ENCODE assay signal across 27 cellular contexts in genomic region chr10:4978870-4979269, GRCh38.
"Had no signal": no experiment of that assay in that cellular context is flagged by ENCODE, and none has a peak within 500 bp of the region (broad histone marks: within the 10 kb centered on the region; RNA-seq: fewer than 3 reads in every experiment).

No MANE protein-coding gene starts in this region.

- FAIRE-seq: urothelium cell line had no signal

- ATAC-seq: stimulated activated effector memory CD8-positive, alpha-beta T cell treated with anti-CD3 and anti-CD28 coated beads, Interleukin-12 subunit alpha, Interleukin-12 subunit beta, amount 100 ng/mL, for 72 hours; stimulated activated memory B cell treated with anti-CD40 and anti-IgM and Interleukin-4, amounts not matched to agents 10 μg/mL and 1 μg/mL and 100 μg/mL, for 72 hours; stimulated activated naive B cell treated with anti-CD40 and anti-IgM and Interleukin-4, amounts not matched to agents 10 μg/mL and 1 μg/mL and 100 μg/mL, for 72 hours; stimulated activated naive CD8-positive, alpha-beta T cell treated with anti-CD3 and anti-CD28 coated beads, Interleukin-15, amount 100 ng/mL, for 72 hours; stimulated activated naive CD8-positive, alpha-beta T cell treated with anti-CD3 and anti-CD28 coated beads, Interleukin-15, Interleukin-2, amounts not matched to agents 100 U/mL and 50 U/mL, for 24 hours; upper lobe of right lung had no signal

- H3K27ac ChIP-seq: stomach, suprapubic skin, testis, thoracic aorta, thyroid gland, tibial artery, tibial nerve, transverse colon, upper lobe of left lung, upper lobe of right lung, uterus, vagina had no signal

- H3K27me3 ChIP-seq: stomach, suprapubic skin, testis, thyroid gland, tibial artery, tibial nerve, transverse colon, upper lobe of left lung, upper lobe of right lung, uterus, vagina had no signal

- H3K9me3 ChIP-seq: stomach, suprapubic skin, testis, thoracic aorta, thyroid gland, tibial artery, tibial nerve, transverse colon, upper lobe of left lung, upper lobe of right lung, uterus, vagina had no signal

- H3K4me3 ChIP-seq: stomach, suprapubic skin, testis, thoracic aorta, thyroid gland, tibial artery, tibial nerve, transverse colon, upper lobe of left lung, upper lobe of right lung, uterus, vagina had no signal

- H3K4me1 ChIP-seq: suprapubic skin, tibial artery, uterus had no signal

- H3K36me3 ChIP-seq: suprapubic skin, thoracic aorta, transverse colon, upper lobe of left lung, upper lobe of right lung, uterus had no signal

- DNase-seq: stimulated activated CD4-positive, alpha-beta T cell treated with anti-CD3 and anti-CD28 coated beads, Interleukin-2, amount 100 ng/mL, for 48 hours; stimulated activated CD4-positive, alpha-beta T cell treated with anti-CD3 and anti-CD28 coated beads, Interleukin-4, amount 100 ng/mL, for 1 hour; stimulated activated CD4-positive, alpha-beta T cell treated with anti-CD3 and anti-CD28 coated beads, Interleukin-4, amount 100 ng/mL, for 24 hours; stimulated activated CD4-positive, alpha-beta T cell treated with anti-CD3 and anti-CD28 coated beads, Interleukin-4, amount 100 ng/mL, for 4 hours; stimulated activated CD8-positive, alpha-beta memory T cell treated with anti-CD3 and anti-CD28 coated beads, Interleukin-4, amount 100 ng/mL, for 48 hours; stimulated activated naive B cell treated with anti-CD40 and anti-IgM and Interleukin-4, amounts not matched to agents 10 μg/mL and 1 μg/mL and 100 μg/mL, for 72 hours; stimulated activated naive CD4-positive, alpha-beta T cell; stimulated activated naive CD4-positive, alpha-beta T cell treated with Interleukin-2 at 50 U/mL for 16 hours; stimulated activated naive CD8-positive, alpha-beta T cell treated with anti-CD3 and anti-CD28 coated beads, Interleukin-15, amount 100 ng/mL, for 72 hours; stimulated activated naive CD8-positive, alpha-beta T cell treated with anti-CD3 and anti-CD28 coated beads, Interleukin-15, Interleukin-2, amounts not matched to agents 100 U/mL and 50 U/mL, for 24 hours; stomach; substantia nigra; testis; thyroid gland; tibial artery; transverse colon; trophoblast cell; upper lobe of left lung; upper lobe of right lung; uterus had no signal
